In genomic region chr9:33623658-33624586, GRCh38 we compare ENCODE assay signal across 8 cellular contexts.
DNase-seq lines count a peak whose midpoint lies in the region; ATAC-seq and TF ChIP-seq lines count a peak whose summit lies in the region.

No MANE protein-coding gene starts in this region.

- H3K4me3 ChIP-seq in AG10803 (ENCODE audit: low read length): no peak overlapping the region

- peaks cover 13% of the 10 kb centered on the region for H3K27me3 Mint-ChIP-seq in nephron progenitor cell (ENCODE audit: low read depth, poor library complexity)
- peaks cover 33% of the 10 kb centered on the region for H3K27me3 Mint-ChIP-seq in stimulated activated naive CD8-positive, alpha-beta T cell treated with anti-CD3 and anti-CD28 coated beads, Interleukin-15, amount 100 ng/mL, for 72 hours

- peaks cover 3% of the 10 kb centered on the region for H3K9me3 Mint-ChIP-seq in nephron progenitor cell
- no peaks in the 10 kb centered on the region for H3K9me3 Mint-ChIP-seq in stimulated activated naive CD8-positive, alpha-beta T cell treated with anti-CD3 and anti-CD28 coated beads, Interleukin-15, amount 100 ng/mL, for 72 hours

- no peak overlapping the region for H3K4me3 Mint-ChIP-seq in nephron progenitor cell
- no peak overlapping the region for H3K4me3 Mint-ChIP-seq in stimulated activated naive CD8-positive, alpha-beta T cell treated with anti-CD3 and anti-CD28 coated beads, Interleukin-15, amount 100 ng/mL, for 72 hours

- H3K27ac Mint-ChIP-seq in nephron progenitor cell: no peak overlapping the region
- H3K27ac Mint-ChIP-seq in stimulated activated naive CD8-positive, alpha-beta T cell treated with anti-CD3 and anti-CD28 coated beads, Interleukin-15, amount 100 ng/mL, for 72 hours: no peak overlapping the region

- peak; percentile 43 for ATAC-seq in GM18870 (IDR thresholded peaks at IDR 0.05; ENCODE audit: unreplicated experiment)
- peak; percentile 98 for ATAC-seq in stimulated activated naive CD8-positive, alpha-beta T cell treated with anti-CD3 and anti-CD28 coated beads, Interleukin-15, amount 100 ng/mL, for 72 hours

- TF ChIP-seq CTCF in AG10803 (conservative IDR thresholded peaks at IDR 0.05; ENCODE audit: low read length) (peak; percentile 77), nephron progenitor cell (IDR thresholded peaks at IDR 0.05) (peak; percentile 92)

- H3K36me3 Mint-ChIP-seq in nephron progenitor cell (ENCODE audit: low read depth): no peaks in the 10 kb centered on the region

- peaks cover 3% of the 10 kb centered on the region for H3K4me1 Mint-ChIP-seq in nephron progenitor cell
- peaks cover 5% of the 10 kb centered on the region for H3K4me1 Mint-ChIP-seq in stimulated activated naive CD8-positive, alpha-beta T cell treated with anti-CD3 and anti-CD28 coated beads, Interleukin-15, amount 100 ng/mL, for 72 hours

- DNase-seq in AG10803 (ENCODE audit: low read depth) (peak; percentile 59), HUDEP-2 (lab: John Stamatoyannopoulos, UW; ENCODE audit: unreplicated experiment in 76 of 76) (peak in 64 of 76 experiments; percentile 5 to 83 (median 54)), OCI-M1 (lab: John Stamatoyannopoulos, UW) (peak; percentile 89), activated T-cell treated with anti-CD3 and anti-CD28 coated beads for 48 hours (ENCODE audit: low read depth) (peak; percentile 52), fibroblast of gingiva (ENCODE audit: low read depth) (peak; percentile 50), nephron progenitor cell (peak; percentile 74)
- peak; percentile 75 to 76 for DNase-seq in stimulated activated naive CD8-positive, alpha-beta T cell treated with anti-CD3 and anti-CD28 coated beads, Interleukin-15, amount 100 ng/mL, for 72 hours
